35 cellular contexts compared by ENCODE assay signal in genomic region chr1:107274227-107274626, GRCh38.
"Had no signal": no experiment of that assay in that cellular context is flagged by ENCODE, and none has a peak within 500 bp of the region (broad histone marks: within the 10 kb centered on the region; RNA-seq: fewer than 3 reads in every experiment).

No MANE protein-coding gene starts in this region.

- H3K4me3 ChIP-seq: MG63, Peyer's patch, SJSA1 had no signal

- H3K27ac ChIP-seq: brain microvascular endothelial cell, Peyer's patch, SJSA1, VCaP had no signal

- DNase-seq: activated B cell treated with CpG ODN at 0.5 μM for 24 hours; activated CD4-positive, alpha-beta memory T cell treated with anti-CD3 and anti-CD28 coated beads, Interleukin-2, amount 10 ng/mL, durations not matched to agents 7 days and 5 days; activated CD4-positive, alpha-beta T cell treated with anti-CD3 and anti-CD28 coated beads for 4 hours; activated CD4-positive, CD25-positive, alpha-beta regulatory T cell treated with anti-CD3 and anti-CD28 coated beads, Interleukin-2, amount 50 U/mL, for 72 hours; activated CD8-positive, alpha-beta memory T cell treated with anti-CD3 and anti-CD28 coated beads for 24 hours; activated CD8-positive, alpha-beta memory T cell treated with anti-CD3 and anti-CD28 coated beads, Interleukin-2, amount 10 ng/mL, durations not matched to agents 7 days and 5 days; activated CD8-positive, alpha-beta memory T cell treated with anti-CD3 and anti-CD28 coated beads, Interleukin-2, amount 50 U/mL, for 48 hours; activated effector memory CD4-positive, alpha-beta T cell treated with Interleukin-2 at 50 U/mL for 16 hours; activated naive CD4-positive, alpha-beta T cell treated with anti-CD3 and anti-CD28 coated beads, Interleukin-2, amount 10 ng/mL, durations not matched to agents 7 days and 5 days; activated naive CD8-positive, alpha-beta T cell treated with anti-CD3 and anti-CD28 coated beads for 36 hours; activated T-cell treated with anti-CD3 and anti-CD28 coated beads, Interleukin-2, amount 50 U/mL, for 48 hours; amniotic stem cell; aorta; brain microvascular endothelial cell; central memory CD4-positive, alpha-beta T cell; Karpas-422; MG63; NCI-H1048; NCI-H1105 treated with DMSO at 0.1 percent for 48 hours; NCI-H1436; NCI-H1694; NCI-H1930; NCI-H2081 treated with DMSO at 0.1 percent for 48 hours; NCI-H226; NCI-H446 treated with DMSO at 0.1 percent for 48 hours; NCI-H524; PC-3; Peyer's patch; RPMI8226; SHP77 treated with DMSO at 0.1 percent for 48 hours; SK-N-SH had no signal

- H3K27ac Mint-ChIP-seq: activated B cell treated with CpG ODN at 0.5 μM for 24 hours; activated CD4-positive, alpha-beta memory T cell treated with anti-CD3 and anti-CD28 coated beads, Interleukin-2, amount 10 ng/mL, durations not matched to agents 7 days and 5 days; activated CD8-positive, alpha-beta memory T cell treated with anti-CD3 and anti-CD28 coated beads, Interleukin-2, amount 10 ng/mL, durations not matched to agents 7 days and 5 days; activated naive CD4-positive, alpha-beta T cell treated with anti-CD3 and anti-CD28 coated beads, Interleukin-2, amount 10 ng/mL, durations not matched to agents 7 days and 5 days; activated naive CD8-positive, alpha-beta T cell treated with anti-CD3 and anti-CD28 coated beads for 36 hours; T-helper 1 cell treated with Interleukin-12 subunit alpha and Interleukin-12 subunit beta and Interleukin-4 antibody, amounts not matched to agents 30 μg/mL and 1 μg/mL, for 36 hours; T-helper 2 cell treated with Interferon-gamma antibody and Interleukin-4, amounts not matched to agents 5 μg/mL and 100 μg/mL, for 36 hours had no signal

- H3K36me3 ChIP-seq: brain microvascular endothelial cell, MG63, Peyer's patch, SJSA1 had no signal

- H3K9me3 Mint-ChIP-seq: activated B cell treated with CpG ODN at 0.5 μM for 24 hours; activated CD4-positive, alpha-beta memory T cell treated with anti-CD3 and anti-CD28 coated beads, Interleukin-2, amount 10 ng/mL, durations not matched to agents 7 days and 5 days; activated naive CD4-positive, alpha-beta T cell treated with anti-CD3 and anti-CD28 coated beads, Interleukin-2, amount 10 ng/mL, durations not matched to agents 7 days and 5 days; activated naive CD8-positive, alpha-beta T cell treated with anti-CD3 and anti-CD28 coated beads for 36 hours; T-helper 1 cell treated with Interleukin-12 subunit alpha and Interleukin-12 subunit beta and Interleukin-4 antibody, amounts not matched to agents 30 μg/mL and 1 μg/mL, for 36 hours; T-helper 2 cell treated with Interferon-gamma antibody and Interleukin-4, amounts not matched to agents 5 μg/mL and 100 μg/mL, for 36 hours had no signal

- H3K27me3 ChIP-seq: brain microvascular endothelial cell, MG63, Peyer's patch, SJSA1 had no signal

- H3K4me3 Mint-ChIP-seq: activated B cell treated with CpG ODN at 0.5 μM for 24 hours; activated CD4-positive, alpha-beta memory T cell treated with anti-CD3 and anti-CD28 coated beads, Interleukin-2, amount 10 ng/mL, durations not matched to agents 7 days and 5 days; activated CD8-positive, alpha-beta memory T cell treated with anti-CD3 and anti-CD28 coated beads, Interleukin-2, amount 10 ng/mL, durations not matched to agents 7 days and 5 days; activated naive CD4-positive, alpha-beta T cell treated with anti-CD3 and anti-CD28 coated beads, Interleukin-2, amount 10 ng/mL, durations not matched to agents 7 days and 5 days; activated naive CD8-positive, alpha-beta T cell treated with anti-CD3 and anti-CD28 coated beads for 36 hours; T-helper 1 cell treated with Interleukin-12 subunit alpha and Interleukin-12 subunit beta and Interleukin-4 antibody, amounts not matched to agents 30 μg/mL and 1 μg/mL, for 36 hours; T-helper 2 cell treated with Interferon-gamma antibody and Interleukin-4, amounts not matched to agents 5 μg/mL and 100 μg/mL, for 36 hours had no signal

- H3K36me3 Mint-ChIP-seq: activated CD8-positive, alpha-beta memory T cell treated with anti-CD3 and anti-CD28 coated beads, Interleukin-2, amount 10 ng/mL, durations not matched to agents 7 days and 5 days; activated naive CD4-positive, alpha-beta T cell treated with anti-CD3 and anti-CD28 coated beads, Interleukin-2, amount 10 ng/mL, durations not matched to agents 7 days and 5 days; activated naive CD8-positive, alpha-beta T cell treated with anti-CD3 and anti-CD28 coated beads for 36 hours had no signal

- H3K27me3 Mint-ChIP-seq: activated B cell treated with CpG ODN at 0.5 μM for 24 hours; activated CD4-positive, alpha-beta memory T cell treated with anti-CD3 and anti-CD28 coated beads, Interleukin-2, amount 10 ng/mL, durations not matched to agents 7 days and 5 days; activated CD8-positive, alpha-beta memory T cell treated with anti-CD3 and anti-CD28 coated beads, Interleukin-2, amount 10 ng/mL, durations not matched to agents 7 days and 5 days; activated naive CD4-positive, alpha-beta T cell treated with anti-CD3 and anti-CD28 coated beads, Interleukin-2, amount 10 ng/mL, durations not matched to agents 7 days and 5 days; activated naive CD8-positive, alpha-beta T cell treated with anti-CD3 and anti-CD28 coated beads for 36 hours had no signal

- ATAC-seq: activated CD8-positive, alpha-beta memory T cell treated with anti-CD3 and anti-CD28 coated beads, Interleukin-2, amount 10 ng/mL, durations not matched to agents 7 days and 5 days; PC-3 had no signal

- H3K4me1 ChIP-seq: Peyer's patch, SJSA1 had no signal

- H3K4me1 Mint-ChIP-seq: activated CD4-positive, alpha-beta memory T cell treated with anti-CD3 and anti-CD28 coated beads, Interleukin-2, amount 10 ng/mL, durations not matched to agents 7 days and 5 days; activated CD8-positive, alpha-beta memory T cell treated with anti-CD3 and anti-CD28 coated beads, Interleukin-2, amount 10 ng/mL, durations not matched to agents 7 days and 5 days; activated naive CD4-positive, alpha-beta T cell treated with anti-CD3 and anti-CD28 coated beads, Interleukin-2, amount 10 ng/mL, durations not matched to agents 7 days and 5 days had no signal
